ENCODE assay signal across 26 cellular contexts in the genomic region with DNA sequence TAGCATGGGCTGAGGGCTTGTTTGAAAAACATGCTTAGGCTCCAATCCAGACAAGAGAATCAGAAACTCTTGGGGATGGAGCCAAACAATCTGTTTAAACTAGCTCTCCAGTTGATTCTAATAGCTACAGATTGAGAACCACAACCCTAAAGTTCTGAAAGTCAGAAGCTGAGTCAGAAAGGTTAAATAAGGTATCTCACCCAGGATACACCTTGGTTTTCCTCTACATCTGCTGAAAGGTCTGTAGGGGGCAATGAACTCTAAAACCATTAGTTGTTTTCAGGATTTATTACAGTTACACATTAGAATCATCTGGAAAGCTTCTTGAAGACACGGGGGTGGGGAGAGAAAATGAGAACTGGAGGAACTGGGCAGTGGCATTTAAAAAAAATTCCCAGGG. TPM values are rescaled to one million over a fixed set of nuclear protein-coding genes. Genes with fewer than 3 reads are reported as not detected.
DNase-seq lines count a peak whose midpoint lies in the region; ATAC-seq, FAIRE-seq and TF ChIP-seq lines count a peak whose summit lies in the region.
"Had no signal": no experiment of that assay in that cellular context is flagged by ENCODE, and none has a peak within 500 bp of the region (broad histone marks: within the 10 kb centered on the region; RNA-seq: fewer than 3 reads in every experiment).

No MANE protein-coding gene starts in this region.

- FAIRE-seq in astrocyte (lab: Jason Lieb, UNC) = peak; percentile 32
- FAIRE-seq: GM19239 had no signal

- peaks cover 62% of the 10 kb centered on the region for H3K79me2 ChIP-seq in HCT116 (ENCODE audit: insufficient read depth, low read length)
- peaks cover 47% of the 10 kb centered on the region for H3K79me2 ChIP-seq in Loucy (ENCODE audit: insufficient read depth, low read length)
- peaks cover 38% of the 10 kb centered on the region for H3K79me2 ChIP-seq in astrocyte (ENCODE audit: insufficient read depth, low read length)

- H2AFZ ChIP-seq in HCT116 (ENCODE audit: low read depth, low read length, poor library complexity, severe bottlenecking) (no peak overlapping the region), Loucy (ENCODE audit: low read length) (no peak overlapping the region), astrocyte (ENCODE audit: low read depth, low read length) (no peak overlapping the region)

- no peaks in the 10 kb centered on the region for H3K27me3 ChIP-seq in HCT116 (ENCODE audit: insufficient read depth, low read length)
- no peaks in the 10 kb centered on the region for H3K27me3 ChIP-seq in Loucy (ENCODE audit: insufficient read depth, low read length, poor library complexity, severe bottlenecking)
- no peaks in the 10 kb centered on the region for H3K27me3 ChIP-seq in astrocyte (ENCODE audit: insufficient read depth, low read length)
- H3K27me3 ChIP-seq: adrenal gland, breast epithelium, colonic mucosa, esophagus muscularis mucosa, gastrocnemius medialis, spleen had no signal

- H3K4me2 ChIP-seq in HCT116 (ENCODE audit: low read length) (peak overlapping the region; percentile 9; the same call in 1 of the 2 replicates), Loucy (ENCODE audit: low read depth, low read length, poor library complexity, severe bottlenecking) (peak overlapping the region; percentile 81), astrocyte (ENCODE audit: low read length) (no peak overlapping the region)

- H3K36me3 ChIP-seq in HCT116 (ENCODE audit: control insufficient read depth in 1 of 2, insufficient read depth in 2 of 2, low read length in 2 of 2) (peaks cover 14 to 23% of the 10 kb centered on the region in 2 experiments; a peak in 3 of 4 replicates), Loucy (ENCODE audit: insufficient read depth, low read length) (peaks cover 29% of the 10 kb centered on the region), astrocyte (ENCODE audit: insufficient read depth, low read length) (peaks cover 27% of the 10 kb centered on the region)
- H3K36me3 ChIP-seq: colonic mucosa had no signal

- TF ChIP-seq RAD21 in HCT116 (IDR thresholded peaks at IDR 0.05; ENCODE audit: low read depth) = no peak

- H3K9me2 ChIP-seq in HCT116 (ENCODE audit: insufficient read depth) (no peaks in the 10 kb centered on the region), Loucy (replicated peaks; ENCODE audit: low read depth, low read length) (no peaks in the 10 kb centered on the region)

- no peaks in the 10 kb centered on the region for H3K9me3 ChIP-seq in HCT116 (ENCODE audit: control insufficient read depth in 1 of 2, insufficient read depth in 1 of 2, low read depth in 1 of 2, low read length in 2 of 2)
- peaks cover 3% of the 10 kb centered on the region for H3K9me3 ChIP-seq in Loucy (ENCODE audit: insufficient read depth, low read depth, low read length)
- no peaks in the 10 kb centered on the region for H3K9me3 ChIP-seq in astrocyte (ENCODE audit: insufficient read depth, low read depth, low read length)
- H3K9me3 ChIP-seq: adrenal gland, colonic mucosa, esophagus muscularis mucosa, gastrocnemius medialis, thoracic aorta had no signal

- H4K20me1 ChIP-seq in HCT116 (ENCODE audit: insufficient read depth) = no peaks in the 10 kb centered on the region
- peaks cover 16% of the 10 kb centered on the region for H4K20me1 ChIP-seq in Loucy (ENCODE audit: insufficient read depth, low read length, poor library complexity, severe bottlenecking)
- H4K20me1 ChIP-seq in astrocyte (ENCODE audit: insufficient read depth, low read length) = no peaks in the 10 kb centered on the region

- no peak for TF ChIP-seq POLR2A in HCT116 (IDR thresholded peaks at IDR 0.05; ENCODE audit: borderline replicate concordance, extremely low read depth, insufficient read depth, insufficient read length)

- no peaks in the 10 kb centered on the region for H3K9me3 Mint-ChIP-seq in astrocyte (ENCODE audit: unreplicated experiment)

- peaks cover 35% of the 10 kb centered on the region for H3K4me1 Mint-ChIP-seq in astrocyte (ENCODE audit: low read depth, unreplicated experiment)

- DNase-seq in HCT116 (ENCODE audit: low read depth, low spot score) (no peak), astrocyte (ENCODE audit: low read depth) (no peak), renal cortical epithelial cell (ENCODE audit: low read depth) (peak; percentile 53), UCSD-AML1 (lab: John Stamatoyannopoulos, UW; ENCODE audit: unreplicated experiment) (no peak), GM10266 (ENCODE audit: extremely low spot score) (no peak), Right ventricle myocardium superior (no peak)
- DNase-seq: activated naive CD4-positive, alpha-beta T cell; activated T-cell treated with anti-CD3 and anti-CD28 coated beads, Interleukin-2, amount 50 U/mL, for 24 hours; adrenal gland; CD4-positive, CD25-positive, alpha-beta regulatory T cell; colonic mucosa; effector memory CD4-positive, alpha-beta T cell; gastrocnemius medialis; hypothalamus; KBM-7; NCI-H1930; spleen; stimulated activated CD4-positive, alpha-beta T cell treated with anti-CD3 and anti-CD28 coated beads, Interleukin-4, amount 100 ng/mL, for 1 hour; T-cell had no signal

- H3K9ac ChIP-seq in HCT116 (ENCODE audit: low read length) (no peak overlapping the region), Loucy (ENCODE audit: low read depth, low read length, poor library complexity, severe bottlenecking) (no peak overlapping the region), astrocyte (ENCODE audit: low read length) (no peak overlapping the region)

- POLR2A ChIA-PET in HCT116 (lab: Charles Lee) = no interaction called here

- H3K36me3 Mint-ChIP-seq in astrocyte (ENCODE audit: low read depth, unreplicated experiment) = peaks cover 17% of the 10 kb centered on the region

- TF ChIP-seq CTCF in HCT116 (IDR thresholded peaks at IDR 0.05 in 2 of 3, conservative IDR thresholded peaks at IDR 0.05 in 1 of 3; ENCODE audit: borderline replicate concordance in 1 of 3, insufficient read depth in 1 of 3, low read depth in 2 of 3, low read length in 2 of 3) = no peak
- TF ChIP-seq CTCF in Loucy (conservative IDR thresholded peaks at IDR 0.05; ENCODE audit: low read length) = peak; percentile 28; the same call in 1 of the 2 replicates
- TF ChIP-seq CTCF in astrocyte (IDR thresholded peaks at IDR 0.05; ENCODE audit: insufficient read depth, low read depth, low read length) = no peak
- no peak for TF ChIP-seq CTCF in GM10266 (IDR thresholded peaks at IDR 0.05; ENCODE audit: control insufficient read depth, insufficient read depth, low read depth, missing control alignments)

- H3K27me3 Mint-ChIP-seq in astrocyte (ENCODE audit: low read depth, unreplicated experiment) = no peaks in the 10 kb centered on the region
- H3K27me3 Mint-ChIP-seq: activated T-cell treated with anti-CD3 and anti-CD28 coated beads, Interleukin-2, amount 50 U/mL, for 24 hours; CD4-positive, CD25-positive, alpha-beta regulatory T cell; stimulated activated memory B cell treated with anti-CD40 and anti-IgM and Interleukin-4, amounts not matched to agents 10 μg/mL and 1 μg/mL and 100 μg/mL, for 72 hours; T-cell had no signal

- no peak overlapping the region for H3K27ac Mint-ChIP-seq in astrocyte (ENCODE audit: unreplicated experiment)
- H3K27ac Mint-ChIP-seq: nephron; stimulated activated memory B cell treated with anti-CD40 and anti-IgM and Interleukin-4, amounts not matched to agents 10 μg/mL and 1 μg/mL and 100 μg/mL, for 72 hours had no signal

- H3K27ac ChIP-seq in HCT116 (ENCODE audit: low read depth, low read length) (no peak overlapping the region), astrocyte (ENCODE audit: low read depth, low read length) (no peak overlapping the region)
- H3K27ac ChIP-seq: adrenal gland, breast epithelium, colonic mucosa, esophagus muscularis mucosa, spleen, thoracic aorta had no signal

- no TSS peak for BruUV-seq in HCT116 (replicated peaks; lab: Mats Ljungman, UMichigan)

- RAD21 ChIA-PET in HCT116 (lab: Charles Lee; ENCODE audit: low non-redundant PET in 1 of 2, low total read pairs in 2 of 2, uncharacterized antibody in 2 of 2, unreplicated experiment in 2 of 2) = no interaction called here

- H3K4me3 ChIP-seq in HCT116 (replicated peaks in 1 of 2; ENCODE audit: low read depth in 1 of 2, low read length in 2 of 2) (no peak overlapping the region), Loucy (ENCODE audit: low read length, poor library complexity, severe bottlenecking) (no peak overlapping the region), astrocyte (ENCODE audit: insufficient read depth, low read depth, low read length) (no peak overlapping the region)
- H3K4me3 ChIP-seq: adrenal gland, breast epithelium, colonic mucosa, esophagus muscularis mucosa, gastrocnemius medialis, spleen, thoracic aorta had no signal

- ATAC-seq in HCT116 (no peak), Right ventricle myocardium superior (ENCODE audit: poor library complexity) (no peak)
- ATAC-seq: gastrocnemius medialis; stimulated activated memory B cell treated with anti-CD40 and anti-IgM and Interleukin-4, amounts not matched to agents 10 μg/mL and 1 μg/mL and 100 μg/mL, for 72 hours; T-cell had no signal

- no peaks in the 10 kb centered on the region for H3F3A ChIP-seq in Loucy (ENCODE audit: low read depth)

- intact Hi-C loops in HCT116 (cut with micrococcal nuclease) = no loop called here
- intact Hi-C loops in Right ventricle myocardium superior (cut with DNase I) = no loop called here

- H3K4me3 Mint-ChIP-seq in astrocyte (ENCODE audit: unreplicated experiment) = no peak overlapping the region
- H3K4me3 Mint-ChIP-seq: activated T-cell treated with anti-CD3 and anti-CD28 coated beads, Interleukin-2, amount 50 U/mL, for 24 hours; CD4-positive, CD25-positive, alpha-beta regulatory T cell; nephron; stimulated activated memory B cell treated with anti-CD40 and anti-IgM and Interleukin-4, amounts not matched to agents 10 μg/mL and 1 μg/mL and 100 μg/mL, for 72 hours; T-cell had no signal

- CTCF ChIA-PET in HCT116 (lab: Charles Lee) = no interaction called here

- H3K4me1 ChIP-seq in HCT116 (ENCODE audit: control insufficient read depth in 1 of 2, insufficient read depth in 2 of 2, low read length in 2 of 2) (peaks cover 19 to 42% of the 10 kb centered on the region in 2 experiments; a peak in 3 of 4 replicates), Loucy (ENCODE audit: insufficient read depth, low read length, poor library complexity, severe bottlenecking) (peaks cover 55% of the 10 kb centered on the region), astrocyte (ENCODE audit: insufficient read depth, low read length) (peaks cover 3% of the 10 kb centered on the region)

TF ChIP-seq in HCT116, 20 proteins besides CTCF, POLR2A, EP300 and RAD21:
- TF ChIP-seq SIN3A (IDR thresholded peaks at IDR 0.05; ENCODE audit: low read depth) (0 out of 2 replicates have a peak, but pooled peaks have one; percentile 21), FOSL1 (IDR thresholded peaks at IDR 0.05; ENCODE audit: low read depth) (no peak)
TF ChIP-seq in HCT116: peak in this region for 1.

RNA-seq across cellular contexts. Expression of gene GFM2, which starts 5.7 kb away (rescaled TPM):
- total RNA-seq in HCT116 (2021; ENCODE audit: unreplicated experiment) (25.0 TPM), astrocyte (36.1 and 38.9 TPM in 2 replicates), renal cortical epithelial cell (53.7 and 55.4 TPM in 2 replicates), Right ventricle myocardium superior (42.3 TPM)
- polyA plus RNA-seq in HCT116 (2012) = 13.5 and 16.6 TPM in 2 replicates

RNA-seq across cellular contexts. Expression of gene NSA2, which starts 5.8 kb away (rescaled TPM):
- 108 TPM for total RNA-seq in HCT116 (2021; ENCODE audit: unreplicated experiment)
- polyA plus RNA-seq in HCT116 (2012) = 81.7 and 117 TPM in 2 replicates
- 38.5 and 44.0 TPM in 2 replicates for total RNA-seq in astrocyte
- 129 and 160 TPM in 2 replicates for total RNA-seq in renal cortical epithelial cell
- 35.1 TPM for total RNA-seq in Right ventricle myocardium superior
